21 cellular contexts compared by ENCODE assay signal in genomic region chr4:148196168-148196567, GRCh38.
A peak's percentile ranks its signal among the peaks of the same experiment; 100 is the strongest.
DNase-seq lines count a peak whose midpoint lies in the region; ATAC-seq and FAIRE-seq lines count a peak whose summit lies in the region.
"Had no signal": no experiment of that assay in that cellular context is flagged by ENCODE, and none has a peak within 500 bp of the region (broad histone marks: within the 10 kb centered on the region; RNA-seq: fewer than 3 reads in every experiment).

No MANE protein-coding gene starts in this region.

- DNase-seq in D341Med (ENCODE audit: low spot score), result peak; percentile 58
- DNase-seq in HT1080 (ENCODE audit: low read depth), result peak; percentile 39
- DNase-seq in NCI-H82 treated with DMSO at 0.1 percent for 48 hours (lab: John Stamatoyannopoulos, UW; ENCODE audit: unreplicated experiment), result peak; percentile 67
- no peak for DNase-seq in left colon
- DNase-seq in urothelium cell line (ENCODE audit: low spot score), result no peak
- DNase-seq in sciatic nerve (ENCODE audit: low spot score), result no peak
- DNase-seq in stimulated activated CD8-positive, alpha-beta memory T cell treated with anti-CD3 and anti-CD28 coated beads, Interleukin-4, amount 100 ng/mL, for 48 hours, result no peak
- DNase-seq: activated B cell treated with CpG ODN at 0.5 μM for 24 hours; activated naive CD4-positive, alpha-beta T cell treated with anti-CD3 and anti-CD28 coated beads, Interleukin-2, amount 10 ng/mL, durations not matched to agents 7 days and 5 days; activated T-cell treated with anti-CD3 and anti-CD28 coated beads, Interleukin-2, amount 50 U/mL, for 4 hours; aorta; CD4-positive, CD25-positive, alpha-beta regulatory T cell; central memory CD4-positive, alpha-beta T cell; NCI-H1092; NCI-H2107; NCI-H524 treated with DMSO at 0.1 percent for 48 hours; T-helper 9 cell had no signal

- peak; percentile 81 for ATAC-seq in left colon
- no peak for ATAC-seq in sciatic nerve
- no peak for ATAC-seq in HG02798 (IDR thresholded peaks at IDR 0.05; ENCODE audit: poor library complexity, unreplicated experiment)
- ATAC-seq: activated T-cell treated with anti-CD3 and anti-CD28 coated beads, Interleukin-2, amount 50 U/mL, for 4 hours; GM12878; HCT116; K562 had no signal

- FAIRE-seq in urothelium cell line (lab: Jason Lieb, UNC), result no peak
- FAIRE-seq: GM12878, K562 had no signal

- intact Hi-C loops in left colon (cut with DNase I, micrococcal nuclease), result no loop called here
- intact Hi-C loops in sciatic nerve (cut with DNase I), result no loop called here

Comparison
In these comparisons a context has a peak if more than half of its experiments do, and no peak if none do; other contexts are left out.
1. DNase-seq: peak in D341Med (single experiment), HT1080 (single experiment) and NCI-H82 treated with DMSO at 0.1 percent for 48 hours (single experiment); none in left colon (0 of 2), urothelium cell line (single experiment), sciatic nerve (single experiment) and stimulated activated CD8-positive, alpha-beta memory T cell treated with anti-CD3 and anti-CD28 coated beads, Interleukin-4, amount 100 ng/mL, for 48 hours (single experiment).